Comparison of ENCODE assay signal across 24 cellular contexts in genomic region chr1:232954594-232955365, GRCh38. TPM values are rescaled to one million over a fixed set of nuclear protein-coding genes. Genes with fewer than 3 reads are reported as not detected.
DNase-seq lines count a peak whose midpoint lies in the region; ATAC-seq, FAIRE-seq and TF ChIP-seq lines count a peak whose summit lies in the region.
"Had no signal": no experiment of that assay in that cellular context is flagged by ENCODE, and none has a peak within 500 bp of the region (broad histone marks: within the 10 kb centered on the region; RNA-seq: fewer than 3 reads in every experiment).

No MANE protein-coding gene starts in this region.

- no peak for FAIRE-seq in astrocyte (lab: Jason Lieb, UNC)
- FAIRE-seq: GM12892, GM18507 had no signal

- H3K27me3 Mint-ChIP-seq in astrocyte (ENCODE audit: low read depth, unreplicated experiment), result no peaks in the 10 kb centered on the region
- H3K27me3 Mint-ChIP-seq in GM23338 (ENCODE audit: insufficient read depth, low read depth, poor library complexity), result peaks cover 21% of the 10 kb centered on the region
- H3K27me3 Mint-ChIP-seq: B cell; CD4-positive, CD25-positive, alpha-beta regulatory T cell had no signal

- no peak overlapping the region for H3K4me2 ChIP-seq in IMR-90 (ENCODE audit: low read depth, low read length)
- peak overlapping the region; percentile 21 for H3K4me2 ChIP-seq in astrocyte (ENCODE audit: low read length)
- H3K4me2 ChIP-seq in GM23338, result no peak overlapping the region; the same call in 1 of the 2 replicates

- H3K4me3 ChIP-seq in AG10803 (ENCODE audit: low read length) (no peak overlapping the region), IMR-90 (ENCODE audit: insufficient read depth, low read depth, low read length) (no peak overlapping the region), astrocyte (ENCODE audit: insufficient read depth, low read depth, low read length) (no peak overlapping the region), GM23338 (no peak overlapping the region)
- H3K4me3 ChIP-seq: HAP-1 had no signal

- H4K20me1 ChIP-seq in IMR-90 (ENCODE audit: insufficient read depth, low read length) (no peaks in the 10 kb centered on the region), astrocyte (ENCODE audit: insufficient read depth, low read length) (no peaks in the 10 kb centered on the region), GM23338 (replicated peaks; ENCODE audit: insufficient read depth) (peaks cover 11% of the 10 kb centered on the region; the same call in 1 of the 2 replicates)

- H3K27ac ChIP-seq in IMR-90 (ENCODE audit: insufficient read depth, low read length) (no peak overlapping the region), astrocyte (ENCODE audit: low read depth, low read length) (no peak overlapping the region), GM23338 (ENCODE audit: low read depth) (no peak overlapping the region)
- H3K27ac ChIP-seq: RWPE1 had no signal

- no TSS peak for BruUV-seq in IMR-90 (replicated peaks; lab: Mats Ljungman, UMichigan)

- H3K14ac ChIP-seq in IMR-90 (replicated peaks; ENCODE audit: low read depth, low read length), result 0 out of 2 replicates have a peak overlapping the region, but pooled peaks have one; percentile 49

- H2AFZ ChIP-seq in IMR-90 (replicated peaks; ENCODE audit: low read length, poor library complexity), result no peak overlapping the region
- H2AFZ ChIP-seq in astrocyte (ENCODE audit: low read depth, low read length), result no peak overlapping the region
- no peak overlapping the region for H2AFZ ChIP-seq in GM23338

- H3K36me3 Mint-ChIP-seq in astrocyte (ENCODE audit: low read depth, unreplicated experiment), result peaks cover 23% of the 10 kb centered on the region
- peaks cover 50% of the 10 kb centered on the region for H3K36me3 Mint-ChIP-seq in GM23338 (ENCODE audit: low read depth)

- H2AK9ac ChIP-seq in IMR-90 (replicated peaks; ENCODE audit: low read depth, low read length, poor library complexity), result no peak overlapping the region

- 0 out of 2 replicates have a peak overlapping the region, but pooled peaks have one; percentile 23 for H4K91ac ChIP-seq in IMR-90 (ENCODE audit: insufficient read depth, low read depth, low read length)

- peaks cover 10% of the 10 kb centered on the region for H3K4me1 ChIP-seq in IMR-90 (ENCODE audit: control insufficient read depth, insufficient read depth, low read length)
- H3K4me1 ChIP-seq in astrocyte (ENCODE audit: insufficient read depth, low read length), result peaks cover 18% of the 10 kb centered on the region
- H3K4me1 ChIP-seq in GM23338 (ENCODE audit: insufficient read depth), result peaks cover 23% of the 10 kb centered on the region

- intact Hi-C loops in IMR-90 (cut with micrococcal nuclease), result loop anchor here (5.0 to 10.0 kb wide), 3 partner anchors 102 to 480 kb away; no protein-coding TSS in a partner anchor

- H3K23ac ChIP-seq in IMR-90 (ENCODE audit: low read depth, low read length), result no peak overlapping the region

- no peak for TF ChIP-seq CTCF in AG10803 (conservative IDR thresholded peaks at IDR 0.05; ENCODE audit: low read length)
- TF ChIP-seq CTCF in IMR-90 (conservative IDR thresholded peaks at IDR 0.05; ENCODE audit: low read depth, low read length), result no peak
- TF ChIP-seq CTCF in astrocyte (IDR thresholded peaks at IDR 0.05; ENCODE audit: insufficient read depth, low read depth, low read length), result no peak
- no peak for TF ChIP-seq CTCF in GM23338 (conservative IDR thresholded peaks at IDR 0.05; ENCODE audit: low read depth in 2 of 2)

- peak; percentile 6 for DNase-seq in AG10803 (ENCODE audit: low read depth)
- peak; percentile 47 for DNase-seq in IMR-90
- peak; percentile 57 for DNase-seq in astrocyte (ENCODE audit: low read depth)
- DNase-seq in glomerular visceral epithelial cell (ENCODE audit: extremely low spot score), result peak; percentile 22
- no peak for DNase-seq in GM23338 (ENCODE audit: low spot score)
- no peak for DNase-seq in C1 segment of cervical spinal cord (lab: John Stamatoyannopoulos, UW)
- no peak for DNase-seq in NK-92 treated with Interleukin-12 subunit alpha and Interleukin-12 subunit beta, amount 100 ng/mL, for 24 hours (lab: John Stamatoyannopoulos, UW)
- DNase-seq: 8988T; CD4-positive, CD25-positive, alpha-beta regulatory T cell; COR-L47; DMS 273 treated with DMSO at 0.1 percent for 48 hours; KBM-7; NCI-H1417 treated with DMSO at 0.1 percent for 48 hours; NCI-H187 treated with DMSO at 0.1 percent for 48 hours; NCI-H226; NCI-H524; NCI-H82; PC-3 had no signal

- CTCF ChIA-PET in IMR-90 (lab: Yijun Ruan, JAX), result no interaction called here

- no peaks in the 10 kb centered on the region for H3F3A ChIP-seq in GM23338 (replicated peaks; ENCODE audit: low read depth)

- peak overlapping the region in 1 of 2 experiments; percentile 6; a peak in 1 of 4 replicates for H4K8ac ChIP-seq in IMR-90 (ENCODE audit: low read depth in 2 of 2, low read length in 2 of 2)

- no peak for TF ChIP-seq POLR2A in IMR-90 (IDR thresholded peaks at IDR 0.05; ENCODE audit: low read depth, low read length)

- H2BK120ac ChIP-seq in IMR-90 (ENCODE audit: low read depth, low read length), result no peak overlapping the region

- peak overlapping the region; percentile 51; the same call in 1 of the 2 replicates for H2AK5ac ChIP-seq in IMR-90 (ENCODE audit: low read depth, low read length)

- in situ Hi-C loops in IMR-90 (cut with MboI; ENCODE audit: low sequenced_read_pairs), result no loop called here

- H3K79me2 ChIP-seq in astrocyte (ENCODE audit: insufficient read depth, low read length), result peaks cover 29% of the 10 kb centered on the region
- H3K79me2 ChIP-seq in GM23338 (replicated peaks; ENCODE audit: insufficient read depth), result peaks cover 80% of the 10 kb centered on the region

- peaks cover 10% of the 10 kb centered on the region; the same call in 1 of the 2 replicates for H3K36me3 ChIP-seq in IMR-90 (ENCODE audit: control insufficient read depth, insufficient read depth, low read length)
- no peaks in the 10 kb centered on the region for H3K36me3 ChIP-seq in astrocyte (ENCODE audit: insufficient read depth, low read length)
- peaks cover 33% of the 10 kb centered on the region for H3K36me3 ChIP-seq in GM23338 (ENCODE audit: insufficient read depth)

- ATAC-seq in IMR-90 (ENCODE audit: low read depth) (no peak), GM23338 (no peak), GM19463 (IDR thresholded peaks at IDR 0.05; ENCODE audit: unreplicated experiment) (no peak)
- ATAC-seq: PC-3 had no signal

- H3K27ac Mint-ChIP-seq in astrocyte (ENCODE audit: unreplicated experiment) (peak overlapping the region; percentile 81), GM23338 (no peak overlapping the region)
- H3K27ac Mint-ChIP-seq: B cell; CD4-positive, CD25-positive, alpha-beta regulatory T cell had no signal

- H3K9me3 Mint-ChIP-seq in astrocyte (ENCODE audit: unreplicated experiment) (peaks cover 5% of the 10 kb centered on the region), GM23338 (peaks cover 6% of the 10 kb centered on the region)

- H3K27me3 ChIP-seq in IMR-90 (ENCODE audit: control insufficient read depth, insufficient read depth, low read length), result no peaks in the 10 kb centered on the region
- no peaks in the 10 kb centered on the region for H3K27me3 ChIP-seq in astrocyte (ENCODE audit: insufficient read depth, low read length)
- H3K27me3 ChIP-seq in GM23338 (ENCODE audit: insufficient read depth), result no peaks in the 10 kb centered on the region

- no peak overlapping the region for H3K56ac ChIP-seq in IMR-90 (ENCODE audit: extremely low read depth, insufficient read depth, low read length)

- H3K79me1 ChIP-seq in IMR-90 (ENCODE audit: low read depth in 1 of 2, low read length in 2 of 2), result peaks cover 11 to 34% of the 10 kb centered on the region in 2 experiments; a peak in 3 of 4 replicates

- H3K9me3 ChIP-seq in IMR-90 (ENCODE audit: control insufficient read depth, insufficient read depth, low read length) (peaks cover 5% of the 10 kb centered on the region), astrocyte (ENCODE audit: insufficient read depth, low read depth, low read length) (peaks cover 2% of the 10 kb centered on the region)
- H3K9me3 ChIP-seq: HAP-1 had no signal

- peak overlapping the region; percentile 55 for H2BK5ac ChIP-seq in IMR-90 (ENCODE audit: low read depth, low read length, poor library complexity, severe bottlenecking)

- peaks cover 44% of the 10 kb centered on the region for H3K4me1 Mint-ChIP-seq in astrocyte (ENCODE audit: low read depth, unreplicated experiment)
- H3K4me1 Mint-ChIP-seq in GM23338, result peaks cover 36% of the 10 kb centered on the region

- no peak overlapping the region for H3K4me3 Mint-ChIP-seq in astrocyte (ENCODE audit: unreplicated experiment)
- no peak overlapping the region for H3K4me3 Mint-ChIP-seq in GM23338
- H3K4me3 Mint-ChIP-seq: B cell had no signal

- H3K9me1 ChIP-seq in IMR-90 (ENCODE audit: insufficient read depth, low read length), result peaks cover 5% of the 10 kb centered on the region; the same call in 1 of the 2 replicates

- H2BK20ac ChIP-seq in IMR-90 (ENCODE audit: low read depth, low read length), result peak overlapping the region; percentile 26; the same call in 1 of the 2 replicates

- no peak for TF ChIP-seq RAD21 in IMR-90 (IDR thresholded peaks at IDR 0.05; ENCODE audit: low read length)

- WGBS in IMR-90 (ENCODE audit: extremely low coverage in 2 of 2, insufficient read length in 1 of 2), 2 experiments, result 89% methylated on average over 1 of the region's 4 CpGs; no CpG with 5 or more reads in 1 of the 2 experiments

- POLR2A ChIA-PET in IMR-90 (lab: Charles Lee; ENCODE audit: unreplicated experiment), result no interaction called here

- H4K5ac ChIP-seq in IMR-90 (ENCODE audit: low read depth, low read length), result peak overlapping the region; percentile 35; the same call in 1 of the 2 replicates

- H2BK15ac ChIP-seq in IMR-90 (ENCODE audit: low read depth, low read length), result no peak overlapping the region

- no peaks in the 10 kb centered on the region for H3K9me2 ChIP-seq in GM23338 (ENCODE audit: insufficient read depth)

- no peak overlapping the region; the same call in 1 of the 2 replicates for H3K4ac ChIP-seq in IMR-90 (ENCODE audit: low read depth, low read length)

- dilution Hi-C loops in IMR-90 (cut with HindIII; ENCODE audit: low sequenced_read_pairs, unreplicated experiment), result no loop called here

- H3K9ac ChIP-seq in IMR-90 (ENCODE audit: low read depth, low read length) (no peak overlapping the region), astrocyte (ENCODE audit: low read length) (no peak overlapping the region)

- H3K18ac ChIP-seq in IMR-90 (ENCODE audit: low read depth, low read length), result no peak overlapping the region

TF ChIP-seq in IMR-90, 13 proteins besides CTCF, POLR2A, EP300 and RAD21 (continues in another document):
- TF ChIP-seq CHD1 (IDR thresholded peaks at IDR 0.05; ENCODE audit: low read depth, low read length) (no peak), MAFK (IDR thresholded peaks at IDR 0.05; ENCODE audit: low read depth, low read length) (no peak)

TF ChIP-seq in GM23338, 12 proteins besides CTCF, POLR2A, EP300 and RAD21 (continues in another document):
- no peak for TF ChIP-seq JUNB (IDR thresholded peaks at IDR 0.05; ENCODE audit: unreplicated experiment)
- TF ChIP-seq EZH2phosphoT487 (IDR thresholded peaks at IDR 0.05; ENCODE audit: unreplicated experiment), result no peak

RNA-seq across cellular contexts. Expression of gene NTPCR, which starts 4.4 kb away (rescaled TPM):
- total RNA-seq in IMR-90 (2012; rRNA removed), result 13.3 and 16.4 TPM in 2 replicates
- polyA plus RNA-seq in IMR-90 (2012; rRNA removed), result 16.0 and 16.5 TPM in 2 replicates
- polyA plus RNA-seq in IMR-90 (2012; cell fraction: cytosol; rRNA removed), result 8.1 and 9.4 TPM in 2 replicates
- 6.3 and 12.4 TPM in 2 replicates for polyA plus RNA-seq in IMR-90 (2012; cell fraction: nucleus; rRNA removed; ENCODE audit: low replicate concordance)
- total RNA-seq in astrocyte, result 41.5 and 54.5 TPM in 2 replicates
- total RNA-seq in GM23338 (2014; rRNA removed; shearing (Covaris generic)), result 64.1 and 80.7 TPM in 2 replicates
- polyA plus RNA-seq in GM23338 (2016; fragmentation: Nextera tagmentation; extraction: Ambion mirVana), result 150 TPM in 2 replicates

Comparison
In these comparisons a context has a peak if more than half of its experiments do, and no peak if none do; other contexts are left out.
1. DNase-seq: peak in AG10803 (single experiment), IMR-90 (single experiment), astrocyte (single experiment) and glomerular visceral epithelial cell (single experiment); none in GM23338 (single experiment), C1 segment of cervical spinal cord (0 of 14) and NK-92 treated with Interleukin-12 subunit alpha and Interleukin-12 subunit beta, amount 100 ng/mL, for 24 hours (single experiment).